ENCODE assay signal across 1 cellular context in the genomic region with DNA sequence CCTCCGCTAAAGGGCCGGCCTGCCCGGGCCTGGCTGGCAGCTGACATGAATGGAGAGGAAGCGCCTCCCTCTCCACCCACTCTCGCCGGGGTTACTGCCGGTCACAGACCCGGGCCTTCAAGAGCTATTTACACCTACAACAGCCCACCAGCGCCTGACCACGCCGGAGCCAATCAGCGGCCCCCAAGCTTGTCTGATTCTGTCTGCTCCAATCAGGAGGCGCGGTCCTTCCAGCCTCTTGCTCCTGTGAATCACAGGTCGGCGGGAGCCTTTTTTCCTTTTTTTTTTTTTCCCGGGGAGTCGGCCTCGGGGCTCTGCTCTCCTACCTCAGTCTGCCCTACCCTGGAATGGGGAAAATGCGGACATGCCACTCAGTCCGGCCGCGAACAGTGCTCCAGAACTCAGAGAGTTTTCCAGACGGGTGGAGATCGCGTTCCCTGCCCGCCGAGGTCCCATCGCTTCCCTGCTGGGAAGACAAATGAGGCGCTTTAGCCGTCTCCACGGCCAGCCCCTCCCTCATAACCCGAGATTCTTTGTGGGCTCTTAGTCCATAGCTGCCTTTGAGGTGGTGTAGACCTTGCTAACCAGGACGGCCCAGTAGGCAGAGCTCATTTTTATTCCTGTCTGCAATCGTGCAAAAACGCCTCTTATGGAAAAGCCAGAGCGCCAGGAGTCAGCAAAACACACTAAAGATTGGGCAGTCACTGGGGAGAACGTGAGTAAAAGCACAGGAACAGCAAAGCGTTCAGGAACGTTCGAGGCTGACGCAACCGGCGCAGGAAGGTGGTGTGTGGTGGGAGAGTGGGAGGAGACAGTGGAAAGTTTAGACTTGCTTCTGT.
A peak's percentile ranks its signal among the peaks of the same experiment; 100 is the strongest.
TF ChIP-seq lines count a peak whose summit lies in the region.

No MANE protein-coding gene starts in this region.

TF ChIP-seq in A549, 52 proteins besides CTCF, POLR2A, EP300 and RAD21 (continued from another document):
- TF ChIP-seq, protein P1, sequence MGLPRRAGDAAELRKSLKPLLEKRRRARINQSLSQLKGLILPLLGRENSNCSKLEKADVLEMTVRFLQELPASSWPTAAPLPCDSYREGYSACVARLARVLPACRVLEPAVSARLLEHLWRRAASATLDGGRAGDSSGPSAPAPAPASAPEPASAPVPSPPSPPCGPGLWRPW (IDR thresholded peaks at IDR 0.05), result no peak
- TF ChIP-seq, protein P2, sequence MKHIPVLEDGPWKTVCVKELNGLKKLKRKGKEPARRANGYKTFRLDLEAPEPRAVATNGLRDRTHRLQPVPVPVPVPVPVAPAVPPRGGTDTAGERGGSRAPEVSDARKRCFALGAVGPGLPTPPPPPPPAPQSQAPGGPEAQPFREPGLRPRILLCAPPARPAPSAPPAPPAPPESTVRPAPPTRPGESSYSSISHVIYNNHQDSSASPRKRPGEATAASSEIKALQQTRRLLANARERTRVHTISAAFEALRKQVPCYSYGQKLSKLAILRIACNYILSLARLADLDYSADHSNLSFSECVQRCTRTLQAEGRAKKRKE (CRISPR knock-in tag; IDR thresholded peaks at IDR 0.05; ENCODE audit: low read depth), result no peak
- TF ChIP-seq, protein P3, sequence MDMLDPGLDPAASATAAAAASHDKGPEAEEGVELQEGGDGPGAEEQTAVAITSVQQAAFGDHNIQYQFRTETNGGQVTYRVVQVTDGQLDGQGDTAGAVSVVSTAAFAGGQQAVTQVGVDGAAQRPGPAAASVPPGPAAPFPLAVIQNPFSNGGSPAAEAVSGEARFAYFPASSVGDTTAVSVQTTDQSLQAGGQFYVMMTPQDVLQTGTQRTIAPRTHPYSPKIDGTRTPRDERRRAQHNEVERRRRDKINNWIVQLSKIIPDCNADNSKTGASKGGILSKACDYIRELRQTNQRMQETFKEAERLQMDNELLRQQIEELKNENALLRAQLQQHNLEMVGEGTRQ (IDR thresholded peaks at IDR 0.05), result peak; percentile 95
- TF ChIP-seq MAZ (IDR thresholded peaks at IDR 0.05; ENCODE audit: borderline replicate concordance, low read depth, low read length) (no peak), CEBPB (IDR thresholded peaks at IDR 0.05) (peak; percentile 85 to 95), HOXA7 (CRISPR knock-in tag; IDR thresholded peaks at IDR 0.05) (peak; percentile 34; the same call in 1 of the 2 replicates), POLR2AphosphoS2 (conservative IDR thresholded peaks at IDR 0.05; ENCODE audit: low read length) (no peak), CHD4 (IDR thresholded peaks at IDR 0.05; ENCODE audit: borderline replicate concordance) (no peak), RNF2 (IDR thresholded peaks at IDR 0.05; ENCODE audit: borderline replicate concordance, low read depth) (no peak), RARB (CRISPR knock-in tag; IDR thresholded peaks at IDR 0.05) (no peak), JUNB (IDR thresholded peaks at IDR 0.05) (no peak), KDM1A (IDR thresholded peaks at IDR 0.05; ENCODE audit: low read depth) (peak; percentile 55; the same call in 1 of the 2 replicates), HOXB5 (CRISPR knock-in tag; IDR thresholded peaks at IDR 0.05) (0 out of 2 replicates have a peak, but pooled peaks have one; percentile 42), ZSCAN20 (CRISPR knock-in tag; IDR thresholded peaks at IDR 0.05) (no peak), CBX2 (IDR thresholded peaks at IDR 0.05; ENCODE audit: borderline replicate concordance, low read depth) (no peak), EHMT2 (IDR thresholded peaks at IDR 0.05; ENCODE audit: low read depth) (no peak), CBX8 (IDR thresholded peaks at IDR 0.05) (no peak), FOSL2 (IDR thresholded peaks at IDR 0.05) (0 out of 2 replicates have a peak, but pooled peaks have one; percentile 21), FOSL2 (CRISPR knock-in tag; IDR thresholded peaks at IDR 0.05) (peak; percentile 58), CHD2 (IDR thresholded peaks at IDR 0.05; ENCODE audit: low read length, partially characterized antibody) (no peak), JUN (IDR thresholded peaks at IDR 0.05) (peak in 1 of 2 experiments; percentile 94; a peak in 4 of 5 replicates), NR3C1 (IDR thresholded peaks at IDR 0.05) (no peak), SMC3 (IDR thresholded peaks at IDR 0.05) (no peak), PHF8 (IDR thresholded peaks at IDR 0.05; ENCODE audit: borderline replicate concordance, low read depth) (peak; percentile 39), HOXB13 (CRISPR knock-in tag; IDR thresholded peaks at IDR 0.05; ENCODE audit: low read depth) (no peak), GATA3 (IDR thresholded peaks at IDR 0.05; ENCODE audit: borderline replicate concordance) (peak; percentile 58), ZFP36 (IDR thresholded peaks at IDR 0.05; ENCODE audit: borderline replicate concordance, partially characterized antibody) (no peak)
- TF ChIP-seq, protein P4, sequence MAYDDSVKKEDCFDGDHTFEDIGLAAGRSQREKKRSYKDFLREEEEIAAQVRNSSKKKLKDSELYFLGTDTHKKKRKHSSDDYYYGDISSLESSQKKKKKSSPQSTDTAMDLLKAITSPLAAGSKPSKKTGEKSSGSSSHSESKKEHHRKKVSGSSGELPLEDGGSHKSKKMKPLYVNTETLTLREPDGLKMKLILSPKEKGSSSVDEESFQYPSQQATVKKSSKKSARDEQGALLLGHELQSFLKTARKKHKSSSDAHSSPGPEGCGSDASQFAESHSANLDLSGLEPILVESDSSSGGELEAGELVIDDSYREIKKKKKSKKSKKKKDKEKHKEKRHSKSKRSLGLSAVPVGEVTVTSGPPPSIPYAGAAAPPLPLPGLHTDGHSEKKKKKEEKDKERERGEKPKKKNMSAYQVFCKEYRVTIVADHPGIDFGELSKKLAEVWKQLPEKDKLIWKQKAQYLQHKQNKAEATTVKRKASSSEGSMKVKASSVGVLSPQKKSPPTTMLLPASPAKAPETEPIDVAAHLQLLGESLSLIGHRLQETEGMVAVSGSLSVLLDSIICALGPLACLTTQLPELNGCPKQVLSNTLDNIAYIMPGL (CRISPR knock-in tag; IDR thresholded peaks at IDR 0.05; ENCODE audit: borderline replicate concordance), result no peak
- TF ChIP-seq, protein P5, sequence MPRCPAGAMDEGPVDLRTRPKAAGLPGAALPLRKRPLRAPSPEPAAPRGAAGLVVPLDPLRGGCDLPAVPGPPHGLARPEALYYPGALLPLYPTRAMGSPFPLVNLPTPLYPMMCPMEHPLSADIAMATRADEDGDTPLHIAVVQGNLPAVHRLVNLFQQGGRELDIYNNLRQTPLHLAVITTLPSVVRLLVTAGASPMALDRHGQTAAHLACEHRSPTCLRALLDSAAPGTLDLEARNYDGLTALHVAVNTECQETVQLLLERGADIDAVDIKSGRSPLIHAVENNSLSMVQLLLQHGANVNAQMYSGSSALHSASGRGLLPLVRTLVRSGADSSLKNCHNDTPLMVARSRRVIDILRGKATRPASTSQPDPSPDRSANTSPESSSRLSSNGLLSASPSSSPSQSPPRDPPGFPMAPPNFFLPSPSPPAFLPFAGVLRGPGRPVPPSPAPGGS (IDR thresholded peaks at IDR 0.05), result peak; percentile 82; the same call in 1 of the 3 replicates
- TF ChIP-seq, protein P6, sequence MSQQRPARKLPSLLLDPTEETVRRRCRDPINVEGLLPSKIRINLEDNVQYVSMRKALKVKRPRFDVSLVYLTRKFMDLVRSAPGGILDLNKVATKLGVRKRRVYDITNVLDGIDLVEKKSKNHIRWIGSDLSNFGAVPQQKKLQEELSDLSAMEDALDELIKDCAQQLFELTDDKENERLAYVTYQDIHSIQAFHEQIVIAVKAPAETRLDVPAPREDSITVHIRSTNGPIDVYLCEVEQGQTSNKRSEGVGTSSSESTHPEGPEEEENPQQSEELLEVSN (IDR thresholded peaks at IDR 0.05; ENCODE audit: borderline replicate concordance, low read depth), result peak; percentile 51; the same call in 1 of the 2 replicates
- TF ChIP-seq, protein P7, sequence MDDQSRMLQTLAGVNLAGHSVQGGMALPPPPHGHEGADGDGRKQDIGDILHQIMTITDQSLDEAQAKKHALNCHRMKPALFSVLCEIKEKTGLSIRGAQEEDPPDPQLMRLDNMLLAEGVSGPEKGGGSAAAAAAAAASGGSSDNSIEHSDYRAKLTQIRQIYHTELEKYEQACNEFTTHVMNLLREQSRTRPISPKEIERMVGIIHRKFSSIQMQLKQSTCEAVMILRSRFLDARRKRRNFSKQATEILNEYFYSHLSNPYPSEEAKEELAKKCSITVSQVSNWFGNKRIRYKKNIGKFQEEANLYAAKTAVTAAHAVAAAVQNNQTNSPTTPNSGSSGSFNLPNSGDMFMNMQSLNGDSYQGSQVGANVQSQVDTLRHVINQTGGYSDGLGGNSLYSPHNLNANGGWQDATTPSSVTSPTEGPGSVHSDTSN (IDR thresholded peaks at IDR 0.05), result no peak; the same call in 1 of the 2 replicates
